20 cellular contexts compared by ENCODE assay signal in genomic region chr20:4788314-4788713, GRCh38. TPM values are rescaled to one million over a fixed set of nuclear protein-coding genes. Genes with fewer than 3 reads are reported as not detected.
DNase-seq lines count a peak whose midpoint lies in the region; ATAC-seq and TF ChIP-seq lines count a peak whose summit lies in the region.
"Had no signal": no experiment of that assay in that cellular context is flagged by ENCODE, and none has a peak within 500 bp of the region (broad histone marks: within the 10 kb centered on the region; RNA-seq: fewer than 3 reads in every experiment).

No MANE protein-coding gene starts in this region.

- CTCF ChIA-PET in activated CD8-positive, alpha-beta memory T cell treated with anti-CD3 and anti-CD28 coated beads, Interleukin-2, amount 10 ng/mL, durations not matched to agents 7 days and 5 days (lab: Charles Lee): no interaction called here
- CTCF ChIA-PET in activated B cell treated with CpG ODN at 0.5 μM for 24 hours (lab: Charles Lee): no interaction called here

- TF ChIP-seq CTCF in activated B cell treated with CpG ODN at 0.5 μM for 24 hours (IDR thresholded peaks at IDR 0.05): no peak

- ATAC-seq in activated CD8-positive, alpha-beta memory T cell treated with anti-CD3 and anti-CD28 coated beads, Interleukin-2, amount 10 ng/mL, durations not matched to agents 7 days and 5 days: peak; percentile 79
- no peak for ATAC-seq in activated B cell treated with CpG ODN at 0.5 μM for 24 hours (ENCODE audit: low read depth)
- ATAC-seq in stimulated activated effector memory CD8-positive, alpha-beta T cell treated with anti-CD3 and anti-CD28 coated beads, Interleukin-12 subunit alpha, Interleukin-12 subunit beta, amount 100 ng/mL, for 72 hours: peak; percentile 93
- ATAC-seq: left lobe of liver had no signal

- H3K27me3 Mint-ChIP-seq in activated CD8-positive, alpha-beta memory T cell treated with anti-CD3 and anti-CD28 coated beads, Interleukin-2, amount 10 ng/mL, durations not matched to agents 7 days and 5 days: no peaks in the 10 kb centered on the region
- no peaks in the 10 kb centered on the region for H3K27me3 Mint-ChIP-seq in IgD-negative memory B cell
- H3K27me3 Mint-ChIP-seq in activated B cell treated with CpG ODN at 0.5 μM for 24 hours: no peaks in the 10 kb centered on the region

- intact Hi-C loops in activated B cell treated with CpG ODN at 0.5 μM for 24 hours (cut with micrococcal nuclease): no loop called here

- DNase-seq in activated CD8-positive, alpha-beta memory T cell treated with anti-CD3 and anti-CD28 coated beads, Interleukin-2, amount 10 ng/mL, durations not matched to agents 7 days and 5 days: no peak
- DNase-seq in activated CD8-positive, alpha-beta memory T cell treated with anti-CD3 and anti-CD28 coated beads, Interleukin-2, amount 50 U/mL, for 4 hours: no peak
- DNase-seq in activated B cell treated with CpG ODN at 0.5 μM for 24 hours (no peak), MG63 (no peak), NCI-H748 (lab: John Stamatoyannopoulos, UW; ENCODE audit: unreplicated experiment) (no peak), SKM-1 treated with dmso at 0.1 percent for 144 hours (lab: John Stamatoyannopoulos, UW; ENCODE audit: unreplicated experiment) (no peak)
- no peak for DNase-seq in stimulated activated effector memory CD8-positive, alpha-beta T cell treated with anti-CD3 and anti-CD28 coated beads, Interleukin-12 subunit alpha, Interleukin-12 subunit beta, amount 100 ng/mL, for 72 hours (ENCODE audit: low spot score in 2 of 2)
- DNase-seq: ACHN; activated effector memory CD4-positive, alpha-beta T cell treated with anti-CD3 and anti-CD28 coated beads, Interleukin-2, amount 50 U/mL, for 16 hours; HFFc6; NCI-H1092; NCI-H2029; NCI-H446 treated with DMSO at 0.1 percent for 48 hours; NK-92 treated with Interleukin-12 subunit alpha and Interleukin-12 subunit beta, amount 100 ng/mL, for 24 hours; posterior cingulate gyrus had no signal

- no peaks in the 10 kb centered on the region for H3K27me3 ChIP-seq in MG63
- H3K27me3 ChIP-seq: breast epithelium, tibial nerve had no signal

- H3K4me3 ChIP-seq in MG63: no peak overlapping the region
- H3K4me3 ChIP-seq: breast epithelium, coronary artery, tibial nerve had no signal

- H3K4me3 Mint-ChIP-seq in activated CD8-positive, alpha-beta memory T cell treated with anti-CD3 and anti-CD28 coated beads, Interleukin-2, amount 10 ng/mL, durations not matched to agents 7 days and 5 days: no peak overlapping the region
- H3K4me3 Mint-ChIP-seq in IgD-negative memory B cell (peak overlapping the region in 2 of 4 donors; percentile 14 to 21), activated B cell treated with CpG ODN at 0.5 μM for 24 hours (no peak overlapping the region)
- H3K4me3 Mint-ChIP-seq in stimulated activated effector memory CD8-positive, alpha-beta T cell treated with anti-CD3 and anti-CD28 coated beads, Interleukin-12 subunit alpha, Interleukin-12 subunit beta, amount 100 ng/mL, for 72 hours: no peak overlapping the region
- H3K4me3 Mint-ChIP-seq: HFFc6 had no signal

- peaks cover 41% of the 10 kb centered on the region for H3K4me1 Mint-ChIP-seq in activated CD8-positive, alpha-beta memory T cell treated with anti-CD3 and anti-CD28 coated beads, Interleukin-2, amount 10 ng/mL, durations not matched to agents 7 days and 5 days
- H3K4me1 Mint-ChIP-seq in IgD-negative memory B cell: peaks cover 10 to 17% (median 13%) of the 10 kb centered on the region in 3 donors
- H3K4me1 Mint-ChIP-seq in activated B cell treated with CpG ODN at 0.5 μM for 24 hours: peaks cover 18% of the 10 kb centered on the region
- H3K4me1 Mint-ChIP-seq in stimulated activated effector memory CD8-positive, alpha-beta T cell treated with anti-CD3 and anti-CD28 coated beads, Interleukin-12 subunit alpha, Interleukin-12 subunit beta, amount 100 ng/mL, for 72 hours: peaks cover 6% of the 10 kb centered on the region

- H3K9me3 ChIP-seq in MG63: no peaks in the 10 kb centered on the region
- H3K9me3 ChIP-seq: breast epithelium, tibial nerve had no signal

- H3K27ac Mint-ChIP-seq in activated CD8-positive, alpha-beta memory T cell treated with anti-CD3 and anti-CD28 coated beads, Interleukin-2, amount 10 ng/mL, durations not matched to agents 7 days and 5 days: peak overlapping the region; percentile 33
- H3K27ac Mint-ChIP-seq in IgD-negative memory B cell: peak overlapping the region in 2 of 3 donors; percentile 3 to 89
- H3K27ac Mint-ChIP-seq in activated B cell treated with CpG ODN at 0.5 μM for 24 hours: peak overlapping the region; percentile 77
- H3K27ac Mint-ChIP-seq in stimulated activated effector memory CD8-positive, alpha-beta T cell treated with anti-CD3 and anti-CD28 coated beads, Interleukin-12 subunit alpha, Interleukin-12 subunit beta, amount 100 ng/mL, for 72 hours: peak overlapping the region; percentile 77
- H3K27ac Mint-ChIP-seq: HFFc6 had no signal

- no peaks in the 10 kb centered on the region for H3K36me3 ChIP-seq in MG63
- H3K36me3 ChIP-seq: breast epithelium had no signal

- peaks cover 77% of the 10 kb centered on the region for H3K36me3 Mint-ChIP-seq in activated CD8-positive, alpha-beta memory T cell treated with anti-CD3 and anti-CD28 coated beads, Interleukin-2, amount 10 ng/mL, durations not matched to agents 7 days and 5 days
- H3K36me3 Mint-ChIP-seq in IgD-negative memory B cell (peaks cover 5% of the 10 kb centered on the region), activated B cell treated with CpG ODN at 0.5 μM for 24 hours (ENCODE audit: low read depth) (peaks cover 96% of the 10 kb centered on the region)
- peaks cover 100% of the 10 kb centered on the region for H3K36me3 Mint-ChIP-seq in stimulated activated effector memory CD8-positive, alpha-beta T cell treated with anti-CD3 and anti-CD28 coated beads, Interleukin-12 subunit alpha, Interleukin-12 subunit beta, amount 100 ng/mL, for 72 hours

- no peaks in the 10 kb centered on the region for H3K9me3 Mint-ChIP-seq in activated CD8-positive, alpha-beta memory T cell treated with anti-CD3 and anti-CD28 coated beads, Interleukin-2, amount 10 ng/mL, durations not matched to agents 7 days and 5 days (ENCODE audit: low read depth)
- H3K9me3 Mint-ChIP-seq in IgD-negative memory B cell (no peaks in the 10 kb centered on the region), activated B cell treated with CpG ODN at 0.5 μM for 24 hours (no peaks in the 10 kb centered on the region)
- H3K9me3 Mint-ChIP-seq in stimulated activated effector memory CD8-positive, alpha-beta T cell treated with anti-CD3 and anti-CD28 coated beads, Interleukin-12 subunit alpha, Interleukin-12 subunit beta, amount 100 ng/mL, for 72 hours: no peaks in the 10 kb centered on the region
- H3K9me3 Mint-ChIP-seq: HFFc6 had no signal

- POLR2A ChIA-PET in activated B cell treated with CpG ODN at 0.5 μM for 24 hours (lab: Charles Lee): interaction anchor here (1.4 kb wide), 1 partner anchor 26 kb away, joined by 4 read pairs; no protein-coding TSS in a partner anchor

RNA-seq across cellular contexts. Expression of gene RASSF2, which starts 35.1 kb away (rescaled TPM):
- 10 to 100 TPM; 43.2 to 46.7 TPM for total RNA-seq in activated CD8-positive, alpha-beta memory T cell treated with anti-CD3 and anti-CD28 coated beads, Interleukin-2, amount 10 ng/mL, durations not matched to agents 7 days and 5 days
- 75.6 TPM for polyA plus RNA-seq in IgD-negative memory B cell
- total RNA-seq in activated B cell treated with CpG ODN at 0.5 μM for 24 hours: 202 and 217 TPM in 2 replicates
- total RNA-seq in MG63 (2014; rRNA removed; shearing (Covaris generic); ENCODE audit: low replicate concordance): 6.2 and 6.3 TPM in 2 replicates
